In genomic region chr6:154277578-154278128, GRCh38 we compare ENCODE assay signal across 1 cellular context.
TF ChIP-seq lines count a peak whose summit lies in the region.

No MANE protein-coding gene starts in this region.

TF ChIP-seq in SK-N-SH, 30 proteins besides CTCF, POLR2A, EP300 and RAD21 (continued from another document):
- TF ChIP-seq IRF3 (IDR thresholded peaks at IDR 0.05; ENCODE audit: low read depth, low read length) (no peak), ZBTB33 (IDR thresholded peaks at IDR 0.05; ENCODE audit: borderline replicate concordance, low read depth) (no peak), FOXJ3 (CRISPR knock-in tag; IDR thresholded peaks at IDR 0.05) (no peak), RXRA (IDR thresholded peaks at IDR 0.05; ENCODE audit: borderline replicate concordance, low read depth) (no peak), POLR2AphosphoS5 (IDR thresholded peaks at IDR 0.05; ENCODE audit: low read depth, low read length) (no peak), NRF1 (IDR thresholded peaks at IDR 0.05; ENCODE audit: low read depth, low read length) (no peak), YY1 (IDR thresholded peaks at IDR 0.05; ENCODE audit: low read depth) (no peak), SMC3 (IDR thresholded peaks at IDR 0.05; ENCODE audit: low read depth, low read length) (no peak), USF2 (IDR thresholded peaks at IDR 0.05; ENCODE audit: borderline replicate concordance, low read depth, low read length) (no peak)
